Comparison of ENCODE assay signal across 1 cellular context in the genomic region with DNA sequence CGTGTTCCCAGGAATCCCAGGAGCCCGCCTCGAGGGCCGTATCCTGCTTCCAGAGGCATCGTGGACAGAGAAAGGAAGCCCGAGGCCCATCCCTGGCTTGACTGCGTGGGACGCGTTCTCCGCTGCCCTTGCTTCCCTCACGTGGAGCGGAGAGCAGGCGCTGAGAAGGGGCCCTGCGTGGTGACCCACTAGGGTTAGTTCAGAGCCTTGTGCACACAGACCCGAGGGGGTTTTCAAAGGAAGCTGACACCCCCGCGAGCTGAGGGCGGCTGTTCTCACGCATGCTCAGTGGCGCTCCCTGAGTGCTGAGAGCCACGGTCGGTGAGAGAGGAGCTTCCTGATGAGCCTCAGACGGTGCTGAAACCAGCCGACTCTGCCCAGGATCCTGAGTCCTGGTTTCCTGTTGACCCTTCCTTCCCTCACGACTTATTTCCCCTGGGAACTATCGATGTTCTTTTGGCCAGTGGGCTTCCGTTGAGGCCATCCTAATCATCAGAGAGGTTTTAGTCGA.
TF ChIP-seq lines count a peak whose summit lies in the region.

No MANE protein-coding gene starts in this region.

TF ChIP-seq in HepG2, 621 proteins besides CTCF, POLR2A, EP300 and RAD21 (continued from another document):
- peak; percentile 48; the same call in 1 of the 2 replicates for TF ChIP-seq ZNF891 (CRISPR knock-in tag; IDR thresholded peaks at IDR 0.05)
